Comparison of ENCODE assay signal across 10 cellular contexts in genomic region chr19:12838893-12839656, GRCh38. TPM values are rescaled to one million over a fixed set of nuclear protein-coding genes. Genes with fewer than 3 reads are reported as not detected.
DNase-seq lines count a peak whose midpoint lies in the region; ATAC-seq and TF ChIP-seq lines count a peak whose summit lies in the region.
"Had no signal": no experiment of that assay in that cellular context is flagged by ENCODE, and none has a peak within 500 bp of the region (broad histone marks: within the 10 kb centered on the region; RNA-seq: fewer than 3 reads in every experiment).

No MANE protein-coding gene starts in this region.

- peaks cover 13% of the 10 kb centered on the region for H3F3A ChIP-seq in PC-3 (ENCODE audit: low read length, unreplicated experiment)

- CTCF ChIA-PET in activated CD4-positive, alpha-beta T cell treated with anti-CD3 and anti-CD28 coated beads for 36 hours (lab: Charles Lee), result interaction anchor here (0.6 to 1.3 kb wide), 3 partner anchors 9 to 355 kb away, joined by 3 to 6 read pairs (median 4); no protein-coding TSS in a partner anchor
- CTCF ChIA-PET in PC-3 (lab: Charles Lee), result interaction anchor here (0.6 kb wide), 2 partner anchors 33 to 72 kb away, joined by 3 to 5 read pairs; no protein-coding TSS in a partner anchor

- TSS peak; percentile 56 for BruUV-seq in PC-3 (replicated peaks; lab: Mats Ljungman, UMichigan)

- peaks cover 69% of the 10 kb centered on the region for H3K27me3 Mint-ChIP-seq in activated CD4-positive, alpha-beta T cell treated with anti-CD3 and anti-CD28 coated beads for 36 hours
- H3K27me3 Mint-ChIP-seq in dendritic cell treated with granulocyte-macrophage colony-stimulating factor and Interleukin-4, amounts not matched to agents 40 ng/mL and 50 ng/mL, for 4 days, result peaks cover 89% of the 10 kb centered on the region
- H3K27me3 Mint-ChIP-seq in stimulated activated memory B cell treated with anti-CD40 and anti-IgM and Interleukin-4, amounts not matched to agents 10 μg/mL and 1 μg/mL and 100 μg/mL, for 72 hours, result peaks cover 98% of the 10 kb centered on the region

- peak; percentile 45 for ATAC-seq in activated CD4-positive, alpha-beta T cell treated with anti-CD3 and anti-CD28 coated beads for 36 hours
- peak; percentile 27 for ATAC-seq in PC-3
- ATAC-seq in stimulated activated memory B cell treated with anti-CD40 and anti-IgM and Interleukin-4, amounts not matched to agents 10 μg/mL and 1 μg/mL and 100 μg/mL, for 72 hours, result no peak

- no peak for TF ChIP-seq CTCF in PC-3 (conservative IDR thresholded peaks at IDR 0.05; ENCODE audit: low read depth, low read length)

- peaks cover 21% of the 10 kb centered on the region for H3K4me1 ChIP-seq in PC-3 (ENCODE audit: insufficient read depth, low read length)

- intact Hi-C loops in activated CD4-positive, alpha-beta T cell treated with anti-CD3 and anti-CD28 coated beads for 36 hours (cut with DNase I, micrococcal nuclease), result loop anchor here in 1 of 2 experiments (2.0 kb wide), 1 partner anchor 64 kb away; the partner anchor contains the start of gene HOOK2
- intact Hi-C loops in PC-3 (cut with micrococcal nuclease), result loop anchor here (5.0 kb wide), 1 partner anchor 37 kb away; the partner anchor contains the start of genes PRDX2 and THSD8
- intact Hi-C loops in dendritic cell treated with granulocyte-macrophage colony-stimulating factor and Interleukin-4, amounts not matched to agents 40 ng/mL and 50 ng/mL, for 4 days (cut with micrococcal nuclease), result no loop called here

- peaks cover 33% of the 10 kb centered on the region for H3K4me1 Mint-ChIP-seq in activated CD4-positive, alpha-beta T cell treated with anti-CD3 and anti-CD28 coated beads for 36 hours
- H3K4me1 Mint-ChIP-seq in dendritic cell treated with granulocyte-macrophage colony-stimulating factor and Interleukin-4, amounts not matched to agents 40 ng/mL and 50 ng/mL, for 4 days (ENCODE audit: low read depth), result peaks cover 43% of the 10 kb centered on the region
- peaks cover 38% of the 10 kb centered on the region for H3K4me1 Mint-ChIP-seq in stimulated activated memory B cell treated with anti-CD40 and anti-IgM and Interleukin-4, amounts not matched to agents 10 μg/mL and 1 μg/mL and 100 μg/mL, for 72 hours

- POLR2A ChIA-PET in activated CD4-positive, alpha-beta T cell treated with anti-CD3 and anti-CD28 coated beads for 36 hours (lab: Charles Lee), result no interaction called here
- POLR2A ChIA-PET in PC-3 (lab: Charles Lee; ENCODE audit: unreplicated experiment), result no interaction called here

- H3K9me2 ChIP-seq in PC-3 (replicated peaks; ENCODE audit: low read length), result no peaks in the 10 kb centered on the region

- H2AFZ ChIP-seq in PC-3 (ENCODE audit: low read length), result peak overlapping the region; percentile 93

- H3K79me2 ChIP-seq in PC-3 (ENCODE audit: low read length), result peaks cover 4% of the 10 kb centered on the region

- 0 out of 2 replicates have a peak, but pooled peaks cover 4% of the 10 kb centered on the region for H4K20me1 ChIP-seq in PC-3 (ENCODE audit: low read length)

- no peaks in the 10 kb centered on the region for H3K9me3 ChIP-seq in PC-3 (ENCODE audit: low read length)

- peak overlapping the region; percentile 96 for H3K4me3 ChIP-seq in PC-3 (ENCODE audit: low read length)

- peak overlapping the region; percentile 65 for H3K9ac ChIP-seq in PC-3 (ENCODE audit: low read length)

- peak overlapping the region; percentile 57 for H3K4me3 Mint-ChIP-seq in activated CD4-positive, alpha-beta T cell treated with anti-CD3 and anti-CD28 coated beads for 36 hours
- H3K4me3 Mint-ChIP-seq in dendritic cell treated with granulocyte-macrophage colony-stimulating factor and Interleukin-4, amounts not matched to agents 40 ng/mL and 50 ng/mL, for 4 days, result peak overlapping the region; percentile 14
- H3K4me3 Mint-ChIP-seq in stimulated activated memory B cell treated with anti-CD40 and anti-IgM and Interleukin-4, amounts not matched to agents 10 μg/mL and 1 μg/mL and 100 μg/mL, for 72 hours, result peak overlapping the region; percentile 19

- no peaks in the 10 kb centered on the region for H3K36me3 ChIP-seq in PC-3 (ENCODE audit: low read depth, low read length)

- peak overlapping the region; percentile 94 for H3K4me2 ChIP-seq in PC-3 (ENCODE audit: low read length)

- no peaks in the 10 kb centered on the region for H3K36me3 Mint-ChIP-seq in activated CD4-positive, alpha-beta T cell treated with anti-CD3 and anti-CD28 coated beads for 36 hours (ENCODE audit: low read depth)
- no peaks in the 10 kb centered on the region for H3K36me3 Mint-ChIP-seq in dendritic cell treated with granulocyte-macrophage colony-stimulating factor and Interleukin-4, amounts not matched to agents 40 ng/mL and 50 ng/mL, for 4 days (ENCODE audit: low read depth)
- no peaks in the 10 kb centered on the region for H3K36me3 Mint-ChIP-seq in stimulated activated memory B cell treated with anti-CD40 and anti-IgM and Interleukin-4, amounts not matched to agents 10 μg/mL and 1 μg/mL and 100 μg/mL, for 72 hours

- H3K9me3 Mint-ChIP-seq in activated CD4-positive, alpha-beta T cell treated with anti-CD3 and anti-CD28 coated beads for 36 hours (ENCODE audit: low read depth), result no peaks in the 10 kb centered on the region
- H3K9me3 Mint-ChIP-seq in dendritic cell treated with granulocyte-macrophage colony-stimulating factor and Interleukin-4, amounts not matched to agents 40 ng/mL and 50 ng/mL, for 4 days, result no peaks in the 10 kb centered on the region
- peaks cover 3% of the 10 kb centered on the region for H3K9me3 Mint-ChIP-seq in stimulated activated memory B cell treated with anti-CD40 and anti-IgM and Interleukin-4, amounts not matched to agents 10 μg/mL and 1 μg/mL and 100 μg/mL, for 72 hours

- H3K27me3 ChIP-seq in PC-3 (ENCODE audit: low read length), result peaks cover 11% of the 10 kb centered on the region

- H3K27ac Mint-ChIP-seq in activated CD4-positive, alpha-beta T cell treated with anti-CD3 and anti-CD28 coated beads for 36 hours, result no peak overlapping the region
- no peak overlapping the region for H3K27ac Mint-ChIP-seq in dendritic cell treated with granulocyte-macrophage colony-stimulating factor and Interleukin-4, amounts not matched to agents 40 ng/mL and 50 ng/mL, for 4 days
- no peak overlapping the region for H3K27ac Mint-ChIP-seq in stimulated activated memory B cell treated with anti-CD40 and anti-IgM and Interleukin-4, amounts not matched to agents 10 μg/mL and 1 μg/mL and 100 μg/mL, for 72 hours

- DNase-seq in activated CD4-positive, alpha-beta T cell treated with anti-CD3 and anti-CD28 coated beads for 36 hours, result peak; percentile 59
- no peak for DNase-seq in activated CD4-positive, alpha-beta T cell treated with anti-CD3 and anti-CD28 coated beads, Interleukin-2, amount 50 U/mL, for 4 hours
- DNase-seq in PC-3 (peak; percentile 47), NCI-H510A (lab: John Stamatoyannopoulos, UW) (no peak), AG08395 (ENCODE audit: low spot score) (no peak), OCI-M2 (lab: John Stamatoyannopoulos, UW; ENCODE audit: unreplicated experiment) (no peak)
- DNase-seq: DMS153, GOT3 had no signal

- H3K27ac ChIP-seq in PC-3 (ENCODE audit: low read length), result no peak overlapping the region

RNA-seq across cellular contexts. Expression of gene MAST1, which starts 0.8 kb away (rescaled TPM):
- 1 to 10 TPM; 1.8 to 2.7 TPM for total RNA-seq in activated CD4-positive, alpha-beta T cell treated with anti-CD3 and anti-CD28 coated beads for 36 hours
- 7.7 and 11.2 TPM in 2 replicates for total RNA-seq in PC-3 (2014; rRNA removed)

RNA-seq across cellular contexts. Expression of gene RTBDN, which starts 4.7 kb away (rescaled TPM):
- not detected for total RNA-seq in activated CD4-positive, alpha-beta T cell treated with anti-CD3 and anti-CD28 coated beads for 36 hours
- total RNA-seq in PC-3 (2014; rRNA removed), result 0.81 and 3.7 TPM in 2 replicates

RNA-seq across cellular contexts. Expression of gene RNASEH2A, which starts 32.7 kb away (rescaled TPM):
- 10 to 100 TPM; 27.0 to 51.1 TPM for total RNA-seq in activated CD4-positive, alpha-beta T cell treated with anti-CD3 and anti-CD28 coated beads for 36 hours
- total RNA-seq in PC-3 (2014; rRNA removed), result 118 and 120 TPM in 2 replicates

RNA-seq across cellular contexts. Expression of gene THSD8, which starts 37.2 kb away (rescaled TPM):
- 10 to 100 TPM; 31.0 to 48.2 TPM for total RNA-seq in activated CD4-positive, alpha-beta T cell treated with anti-CD3 and anti-CD28 coated beads for 36 hours
- total RNA-seq in PC-3 (2014; rRNA removed), result not detected in 2 replicates

RNA-seq across cellular contexts. Expression of gene PRDX2, which starts 37.5 kb away (rescaled TPM):
- 100 to 1,000 TPM; 261 to 325 TPM for total RNA-seq in activated CD4-positive, alpha-beta T cell treated with anti-CD3 and anti-CD28 coated beads for 36 hours
- total RNA-seq in PC-3 (2014; rRNA removed), result 729 and 746 TPM in 2 replicates

Comparison
In these comparisons a context has a peak if more than half of its experiments do, and no peak if none do; other contexts are left out.
1. DNase-seq: peak in activated CD4-positive, alpha-beta T cell treated with anti-CD3 and anti-CD28 coated beads for 36 hours (single experiment) and PC-3 (single experiment); none in activated CD4-positive, alpha-beta T cell treated with anti-CD3 and anti-CD28 coated beads, Interleukin-2, amount 50 U/mL, for 4 hours (0 of 2), NCI-H510A (single experiment), AG08395 (single experiment) and OCI-M2 (single experiment).
2. Peak in every context shown above with its lines, with median percentiles within 50 percentile points of each other: H3K4me3 Mint-ChIP-seq.